In genomic region chr9:91837982-91838731, GRCh38 we compare ENCODE assay signal across 9 cellular contexts.
A peak's percentile ranks its signal among the peaks of the same experiment; 100 is the strongest.
DNase-seq lines count a peak whose midpoint lies in the region; ATAC-seq and TF ChIP-seq lines count a peak whose summit lies in the region.
"Had no signal": no experiment of that assay in that cellular context is flagged by ENCODE, and none has a peak within 500 bp of the region (broad histone marks: within the 10 kb centered on the region; RNA-seq: fewer than 3 reads in every experiment).

No MANE protein-coding gene starts in this region.

- TF ChIP-seq CTCF in esophagus muscularis mucosa (IDR thresholded peaks at IDR 0.05) (no peak), prostate gland (IDR thresholded peaks at IDR 0.05) (peak in 1 of 4 experiments; percentile 9)

- H3K4me3 ChIP-seq in esophagus muscularis mucosa, result peak overlapping the region; percentile 38 to 56 (median 46)
- H3K4me3 ChIP-seq in prostate gland, result peak overlapping the region; percentile 17 to 36

- TF ChIP-seq POLR2A in esophagus muscularis mucosa (IDR thresholded peaks at IDR 0.05; ENCODE audit: low read depth), result no peak
- TF ChIP-seq POLR2A in prostate gland (IDR thresholded peaks at IDR 0.05), result no peak

- WGBS in esophagus muscularis mucosa, result 38% methylated on average over 20 of the region's 21 CpGs
- WGBS in prostate gland, result 12% methylated on average over 21 of the region's 21 CpGs

- H3K4me1 ChIP-seq in esophagus muscularis mucosa (peaks cover 3 to 99% (median 97%) of the 10 kb centered on the region in 4 donors), prostate gland (replicated peaks) (peaks cover 20% of the 10 kb centered on the region)

- no peak for ATAC-seq in HG03139 (IDR thresholded peaks at IDR 0.05; ENCODE audit: unreplicated experiment)
- no peak for ATAC-seq in GM19351 (IDR thresholded peaks at IDR 0.05; ENCODE audit: unreplicated experiment)
- ATAC-seq in HG03432 (IDR thresholded peaks at IDR 0.05; ENCODE audit: unreplicated experiment), result no peak

- no peak for TF ChIP-seq EP300 in esophagus muscularis mucosa (IDR thresholded peaks at IDR 0.05)

- DNase-seq in Daoy (ENCODE audit: low read depth) (peak; percentile 88), NCI-H510A treated with DMSO at 0.1 percent for 48 hours (lab: John Stamatoyannopoulos, UW) (peak; percentile 67), esophagus muscularis mucosa (ENCODE audit: extremely low spot score) (no peak), prostate gland (ENCODE audit: low spot score) (peak; percentile 90), GOT3 (lab: John Stamatoyannopoulos, UW) (no peak)
- DNase-seq: hippocampal formation had no signal

- intact Hi-C loops in esophagus muscularis mucosa (cut with DNase I) (no loop called here), prostate gland (cut with DNase I) (loop anchor here (5.0 kb wide), 2 partner anchors 34 to 61 kb away; no protein-coding TSS in a partner anchor)

- H3K9me3 ChIP-seq in esophagus muscularis mucosa (no peaks in the 10 kb centered on the region), prostate gland (no peaks in the 10 kb centered on the region)

- H3K27me3 ChIP-seq in esophagus muscularis mucosa (no peaks in the 10 kb centered on the region), prostate gland (replicated peaks; ENCODE audit: insufficient read depth) (no peaks in the 10 kb centered on the region)

- peak overlapping the region; percentile 80 to 87 (median 83) for H3K27ac ChIP-seq in esophagus muscularis mucosa (replicated peaks in 1 of 4)
- H3K27ac ChIP-seq in prostate gland, result peak overlapping the region; percentile 92 to 93

- H3K36me3 ChIP-seq in esophagus muscularis mucosa (no peaks in the 10 kb centered on the region), prostate gland (no peaks in the 10 kb centered on the region)

Comparison
In these comparisons a context has a peak if more than half of its experiments do, and no peak if none do; other contexts are left out.
1. DNase-seq: peak in Daoy (single experiment), NCI-H510A treated with DMSO at 0.1 percent for 48 hours (single experiment) and prostate gland (single experiment); none in esophagus muscularis mucosa (single experiment) and GOT3 (single experiment).